Comparison of ENCODE assay signal across 9 cellular contexts in the genomic region with DNA sequence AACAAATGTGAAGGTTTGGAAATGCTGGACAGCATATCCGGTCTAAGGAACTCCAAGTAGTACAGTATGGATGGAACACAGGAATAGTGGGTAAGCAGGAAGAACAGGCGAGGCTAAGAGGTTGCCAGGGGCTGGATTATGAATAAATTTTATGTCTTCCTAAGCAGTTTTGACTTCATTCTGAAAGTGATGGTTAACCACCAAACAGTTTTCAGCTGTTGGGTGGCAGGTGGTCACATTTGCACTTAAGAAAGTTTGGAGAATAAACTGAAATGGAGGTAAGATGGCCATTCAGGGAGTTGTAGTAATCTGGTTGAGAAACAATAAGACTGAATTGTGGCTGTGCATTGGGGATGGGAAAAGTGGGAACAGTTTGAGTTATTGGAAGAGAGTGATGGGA.
"Had no signal": no experiment of that assay in that cellular context is flagged by ENCODE, and none has a peak within 500 bp of the region (broad histone marks: within the 10 kb centered on the region; RNA-seq: fewer than 3 reads in every experiment).

No MANE protein-coding gene starts in this region.

- H2AFZ ChIP-seq: GM23248 had no signal

- H3K27ac ChIP-seq: GM23248 had no signal

- H3K36me3 ChIP-seq: HAP-1 had no signal

- ATAC-seq: HCT116, K562 had no signal

- H3K4me3 ChIP-seq: GM23248, HAP-1, K562 had no signal

- DNase-seq: GM23248, GOT3, H7, HFFc6, IMR-90, KG1 had no signal

- H3K9ac ChIP-seq: GM23248 had no signal

- H3K9me3 ChIP-seq: HAP-1 had no signal
